Comparison of ENCODE assay signal across 8 cellular contexts in genomic region chr2:130332271-130333073, GRCh38. TPM values are rescaled to one million over a fixed set of nuclear protein-coding genes. Genes with fewer than 3 reads are reported as not detected.
DNase-seq lines count a peak whose midpoint lies in the region; ATAC-seq and TF ChIP-seq lines count a peak whose summit lies in the region.

No MANE protein-coding gene starts in this region.

- in situ Hi-C loops in GM23248 (cut with MboI), result loop anchor here (10.0 kb wide), 2 partner anchors 148 to 398 kb away; partner anchors contain the start of genes MZT2B and SMPD4

- ATAC-seq in T-cell (replicated peaks in 1 of 4) (peak; percentile 84 to 88 (median 86)), sciatic nerve (peak; percentile 77), HG03196 (IDR thresholded peaks at IDR 0.05; ENCODE audit: unreplicated experiment) (no peak)

- DNase-seq in GM04503 (ENCODE audit: low read depth) (peak; percentile 34), GM23248 (peak; percentile 91), T-cell (peak in 33 of 34 experiments; percentile 8 to 70 (median 55)), adipocyte (ENCODE audit: low read depth) (peak; percentile 94), left ventricle myocardium inferior (peak; percentile 71), sciatic nerve (ENCODE audit: low spot score) (peak; percentile 84)

- CTCF ChIA-PET in T-cell (lab: Charles Lee), result interaction anchor here (0.5 to 4.9 kb wide), 8 partner anchors 10 to 1192 kb away, joined by 3 to 35 read pairs (median 4); partner anchors contain the start of genes IMP4 (in 2 of the 2) and SMPD4 (in 1 of the 2)

- H2AFZ ChIP-seq in GM23248, result 0 out of 2 replicates have a peak overlapping the region, but pooled peaks have one; percentile 10

- intact Hi-C loops in left ventricle myocardium inferior (cut with micrococcal nuclease), result no loop called here
- intact Hi-C loops in sciatic nerve (cut with DNase I), result no loop called here

- TF ChIP-seq CTCF in LNCAP (IDR thresholded peaks at IDR 0.05) (peak; percentile 92), left ventricle myocardium inferior (IDR thresholded peaks at IDR 0.05; ENCODE audit: borderline replicate concordance) (peak; percentile 97)

- POLR2A ChIA-PET in T-cell (lab: Charles Lee), result interaction anchor here (0.5 to 1.0 kb wide), 4 partner anchors 9 to 152 kb away, joined by 3 to 4 read pairs (median 4); partner anchors contain the start of gene IMP4 (in 1 of the 2)

- no peaks in the 10 kb centered on the region for H3K9me2 ChIP-seq in GM23248 (ENCODE audit: insufficient read depth)

- peaks cover 4% of the 10 kb centered on the region for H3F3A ChIP-seq in GM23248 (ENCODE audit: insufficient read depth)

- no peaks in the 10 kb centered on the region for H3K9me3 Mint-ChIP-seq in T-cell

- H3K36me3 ChIP-seq in GM23248 (ENCODE audit: low read depth) (no peaks in the 10 kb centered on the region), adipocyte (ENCODE audit: control insufficient read depth, insufficient read depth, low read length, severe bottlenecking) (no peaks in the 10 kb centered on the region), left ventricle myocardium inferior (no peaks in the 10 kb centered on the region)

- H3K79me2 ChIP-seq in GM23248 (ENCODE audit: insufficient read depth), result no peaks in the 10 kb centered on the region

- H3K27ac Mint-ChIP-seq in T-cell, result no peak overlapping the region

- H3K4me1 Mint-ChIP-seq in T-cell, result peaks cover 0 to 8% (median 5%) of the 10 kb centered on the region in 3 donors

- peak overlapping the region; percentile 8 to 35 (median 26) for H3K4me3 Mint-ChIP-seq in T-cell

- no peaks in the 10 kb centered on the region for H4K20me1 ChIP-seq in GM23248 (ENCODE audit: insufficient read depth)

- H3K4me1 ChIP-seq in GM23248 (ENCODE audit: insufficient read depth), result peaks cover 3% of the 10 kb centered on the region
- H3K4me1 ChIP-seq in adipocyte (ENCODE audit: control insufficient read depth, insufficient read depth, low read length), result peaks cover 7% of the 10 kb centered on the region
- peaks cover 13% of the 10 kb centered on the region for H3K4me1 ChIP-seq in left ventricle myocardium inferior

- H3K9ac ChIP-seq in GM23248 (no peak overlapping the region), adipocyte (ENCODE audit: low read length) (peak overlapping the region; percentile 37)

- H3K4me3 ChIP-seq in GM23248 (no peak overlapping the region), adipocyte (ENCODE audit: low read length) (no peak overlapping the region), left ventricle myocardium inferior (peak overlapping the region; percentile 33)

- WGBS in GM23248 (ENCODE audit: low coverage in 1 of 2, low lambda C conversion rate in 2 of 2, missing lambda C conversion rate in 2 of 2), 2 experiments, result 16 to 18% methylated on average over 29 of the region's 29 CpGs

- H3K9me3 ChIP-seq in GM23248 (ENCODE audit: low read depth) (no peaks in the 10 kb centered on the region), adipocyte (ENCODE audit: control insufficient read depth, low read length) (peaks cover 5% of the 10 kb centered on the region), left ventricle myocardium inferior (replicated peaks) (peaks cover 4% of the 10 kb centered on the region)

- no peak overlapping the region for H3K27ac ChIP-seq in GM23248
- no peak overlapping the region for H3K27ac ChIP-seq in left ventricle myocardium inferior (replicated peaks)

- peaks cover 2% of the 10 kb centered on the region for H3K36me3 Mint-ChIP-seq in T-cell

- H3K27me3 ChIP-seq in GM23248 (replicated peaks; ENCODE audit: insufficient read depth) (peaks cover 32% of the 10 kb centered on the region; the same call in 1 of the 2 replicates), adipocyte (replicated peaks; ENCODE audit: control insufficient read depth, insufficient read depth, low read length) (peaks cover 23% of the 10 kb centered on the region), left ventricle myocardium inferior (ENCODE audit: low read depth) (peaks cover 48% of the 10 kb centered on the region)

- H3K27me3 Mint-ChIP-seq in T-cell, result peaks cover 25 to 26% of the 10 kb centered on the region in 2 donors

- peak overlapping the region; percentile 28 for H3K4me2 ChIP-seq in GM23248 (ENCODE audit: unreplicated experiment)

RNA-seq across cellular contexts. Expression of gene IMP4, which starts 10.2 kb away (rescaled TPM):
- 109 and 110 TPM in 2 replicates for total RNA-seq in GM23248 (2014; rRNA removed; shearing (Covaris generic))
- polyA plus RNA-seq in GM23248 (2016; fragmentation: Nextera tagmentation; extraction: Ambion mirVana), result 79.1 and 90.4 TPM in 2 replicates
- total RNA-seq in T-cell (10 to 100 TPM; 70.7 to 93.7 (median 86.9) TPM), left ventricle myocardium inferior (57.2 TPM), sciatic nerve (43.0 TPM)

RNA-seq across cellular contexts. Expression of gene PTPN18, which starts 23.4 kb away (rescaled TPM):
- 17.5 and 24.3 TPM in 2 replicates for total RNA-seq in GM23248 (2014; rRNA removed; shearing (Covaris generic))
- 19.1 and 19.2 TPM in 2 replicates for polyA plus RNA-seq in GM23248 (2016; fragmentation: Nextera tagmentation; extraction: Ambion mirVana)
- 10 to 100 TPM; 42.3 to 67.6 (median 58.2) TPM for total RNA-seq in T-cell
- 13.9 TPM for total RNA-seq in left ventricle myocardium inferior
- total RNA-seq in sciatic nerve, result 44.7 TPM

Comparison
In these comparisons a context has a peak if more than half of its experiments do, and no peak if none do; other contexts are left out.
1. DNase-seq: peak in every context shown above with its lines; median percentile 94 in adipocyte; 91 in GM23248; 84 in sciatic nerve; 71 in left ventricle myocardium inferior; 55 in T-cell; 34 in GM04503.